6 cellular contexts compared by ENCODE assay signal in genomic region chr2:229051798-229052197, GRCh38.
"Had no signal": no experiment of that assay in that cellular context is flagged by ENCODE, and none has a peak within 500 bp of the region (broad histone marks: within the 10 kb centered on the region; RNA-seq: fewer than 3 reads in every experiment).

No MANE protein-coding gene starts in this region.

- FAIRE-seq: HepG2, HTR-8/SVneo, K562 had no signal

- H3K27me3 Mint-ChIP-seq: IgD-negative memory B cell had no signal

- H3K27ac Mint-ChIP-seq: IgD-negative memory B cell had no signal

- H3K4me3 Mint-ChIP-seq: IgD-negative memory B cell had no signal

- H3K36me3 Mint-ChIP-seq: IgD-negative memory B cell had no signal

- DNase-seq: IMR-90, KBM-7 had no signal

- H3K4me1 Mint-ChIP-seq: IgD-negative memory B cell had no signal
